ENCODE assay signal across 30 cellular contexts in the genomic region with DNA sequence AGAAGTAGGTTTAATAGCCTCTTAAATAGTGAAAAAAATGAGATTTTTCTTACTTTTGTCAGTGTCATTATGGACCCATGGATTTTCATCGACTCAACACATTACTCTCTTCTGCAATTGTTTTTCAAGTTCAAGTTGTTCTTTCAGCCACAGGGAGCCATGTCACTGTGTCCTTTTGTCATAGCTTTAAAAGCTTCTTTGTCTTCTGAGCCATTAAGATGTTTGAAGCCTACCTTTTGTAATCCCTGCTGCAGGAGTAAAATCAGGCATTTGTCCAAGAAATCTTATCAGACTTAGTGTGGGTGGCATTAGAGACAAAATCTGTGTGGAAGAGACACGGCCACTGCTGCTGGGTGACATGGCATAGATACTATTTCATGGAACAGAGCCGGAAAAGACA.
"Had no signal": no experiment of that assay in that cellular context is flagged by ENCODE, and none has a peak within 500 bp of the region (broad histone marks: within the 10 kb centered on the region; RNA-seq: fewer than 3 reads in every experiment).

No MANE protein-coding gene starts in this region.

- DNase-seq: activated CD4-positive, alpha-beta T cell treated with anti-CD3 and anti-CD28 coated beads for 4 hours; activated CD4-positive, alpha-beta T cell treated with anti-CD3 and anti-CD28 coated beads, Interleukin-2, amount 50 U/mL, for 1 hour; activated CD4-positive, alpha-beta T cell treated with anti-CD3 and anti-CD28 coated beads, Interleukin-2, amount 50 U/mL, for 48 hours; activated CD4-positive, CD25-positive, alpha-beta regulatory T cell; activated CD4-positive, CD25-positive, alpha-beta regulatory T cell treated with anti-CD3 and anti-CD28 coated beads, Interleukin-2, amount 50 U/mL, for 72 hours; activated CD8-positive, alpha-beta memory T cell treated with anti-CD3 and anti-CD28 coated beads for 24 hours; activated CD8-positive, alpha-beta T cell treated with anti-CD3 and anti-CD28 coated beads for 36 hours; activated effector memory CD4-positive, alpha-beta T cell treated with Interleukin-2 at 50 U/mL for 16 hours; activated gamma-delta T cell treated with Interleukin-2 at 50 U/mL for 16 hours; activated naive CD4-positive, alpha-beta T cell treated with anti-CD3 and anti-CD28 coated beads, Interleukin-2, amount 50 U/mL, for 16 hours; activated naive CD4-positive, alpha-beta T cell treated with Interleukin-2 at 50 U/mL for 16 hours; activated T-cell treated with anti-CD3 and anti-CD28 coated beads, Interleukin-2, amount 50 U/mL, for 4 hours; amygdala; aorta; body of pancreas; central memory CD4-positive, alpha-beta T cell; cerebellar nuclear complex; colonic mucosa; dorsolateral prefrontal cortex; effector memory CD8-positive, alpha-beta T cell; erythroblast; foreskin keratinocyte; gastrocnemius medialis; glutamatergic neuron; heart left ventricle; T-helper 2 cell had no signal

- H3K9me3 ChIP-seq: body of pancreas, colonic mucosa, esophagus muscularis mucosa, gastrocnemius medialis, heart left ventricle had no signal

- H3K27me3 ChIP-seq: body of pancreas, colonic mucosa, dorsolateral prefrontal cortex, esophagus muscularis mucosa, foreskin keratinocyte, gastrocnemius medialis, heart left ventricle had no signal

- H3K27me3 Mint-ChIP-seq: activated CD8-positive, alpha-beta T cell treated with anti-CD3 and anti-CD28 coated beads for 36 hours; activated naive CD8-positive, alpha-beta T cell; activated T-helper 17 cell treated with anti-CD3 and anti-CD28 coated beads, Interleukin-2, amount 50 U/mL, for 72 hours; dendritic cell treated with granulocyte-macrophage colony-stimulating factor and Interleukin-4, amounts not matched to agents 40 ng/mL and 50 ng/mL, for 4 days; effector memory CD8-positive, alpha-beta T cell had no signal

- H3K36me3 ChIP-seq: colonic mucosa, esophagus muscularis mucosa, gastrocnemius medialis, heart left ventricle had no signal

- H3K4me1 ChIP-seq: body of pancreas, colonic mucosa, esophagus muscularis mucosa, foreskin keratinocyte, gastrocnemius medialis, heart left ventricle had no signal

- H3K4me3 Mint-ChIP-seq: activated CD8-positive, alpha-beta T cell treated with anti-CD3 and anti-CD28 coated beads for 36 hours; activated naive CD8-positive, alpha-beta T cell; activated T-cell treated with anti-CD3 and anti-CD28 coated beads, Interleukin-2, amount 50 U/mL, for 4 hours; activated T-helper 17 cell treated with anti-CD3 and anti-CD28 coated beads, Interleukin-2, amount 50 U/mL, for 72 hours; dendritic cell treated with granulocyte-macrophage colony-stimulating factor and Interleukin-4, amounts not matched to agents 40 ng/mL and 50 ng/mL, for 4 days; effector memory CD8-positive, alpha-beta T cell had no signal

- H3K9me3 Mint-ChIP-seq: activated T-cell treated with anti-CD3 and anti-CD28 coated beads, Interleukin-2, amount 50 U/mL, for 4 hours; dendritic cell treated with granulocyte-macrophage colony-stimulating factor and Interleukin-4, amounts not matched to agents 40 ng/mL and 50 ng/mL, for 4 days had no signal

- H3K4me3 ChIP-seq: body of pancreas, colonic mucosa, dorsolateral prefrontal cortex, esophagus muscularis mucosa, gastrocnemius medialis, heart left ventricle had no signal

- H3K27ac Mint-ChIP-seq: activated CD8-positive, alpha-beta T cell treated with anti-CD3 and anti-CD28 coated beads for 36 hours; activated naive CD8-positive, alpha-beta T cell; activated T-helper 17 cell treated with anti-CD3 and anti-CD28 coated beads, Interleukin-2, amount 50 U/mL, for 72 hours; dendritic cell treated with granulocyte-macrophage colony-stimulating factor and Interleukin-4, amounts not matched to agents 40 ng/mL and 50 ng/mL, for 4 days; effector memory CD8-positive, alpha-beta T cell had no signal

- H3K27ac ChIP-seq: body of pancreas, colonic mucosa, dorsolateral prefrontal cortex, esophagus muscularis mucosa, foreskin keratinocyte, gastrocnemius medialis, heart left ventricle had no signal

- H3K36me3 Mint-ChIP-seq: activated naive CD8-positive, alpha-beta T cell had no signal

- ATAC-seq: activated CD8-positive, alpha-beta T cell treated with anti-CD3 and anti-CD28 coated beads for 36 hours; activated T-cell treated with anti-CD3 and anti-CD28 coated beads, Interleukin-2, amount 50 U/mL, for 4 hours; activated T-helper 17 cell treated with anti-CD3 and anti-CD28 coated beads, Interleukin-2, amount 50 U/mL, for 72 hours; body of pancreas; effector memory CD8-positive, alpha-beta T cell; foreskin keratinocyte; gastrocnemius medialis; heart left ventricle had no signal

- H3K4me1 Mint-ChIP-seq: activated T-helper 17 cell treated with anti-CD3 and anti-CD28 coated beads, Interleukin-2, amount 50 U/mL, for 72 hours had no signal
